ENCODE assay signal across 1 cellular context in genomic region chr6:62652692-62653328, GRCh38.
TF ChIP-seq lines count a peak whose summit lies in the region.

No MANE protein-coding gene starts in this region.

TF ChIP-seq in HepG2, 621 proteins besides CTCF, POLR2A, EP300 and RAD21 (continued from another document):
- no peak for TF ChIP-seq ONECUT2 (CRISPR knock-in tag; IDR thresholded peaks at IDR 0.05)
- no peak for TF ChIP-seq TIGD3 (CRISPR knock-in tag; IDR thresholded peaks at IDR 0.05; ENCODE audit: borderline replicate concordance)
- TF ChIP-seq ADNP (CRISPR knock-in tag; IDR thresholded peaks at IDR 0.05) = no peak
- TF ChIP-seq REPIN1 (CRISPR knock-in tag; IDR thresholded peaks at IDR 0.05; ENCODE audit: borderline replicate concordance, low read depth) = no peak
- no peak for TF ChIP-seq HIVEP1 (CRISPR knock-in tag; IDR thresholded peaks at IDR 0.05)
- TF ChIP-seq ZNF142 (CRISPR knock-in tag; IDR thresholded peaks at IDR 0.05) = no peak
